In the genomic region with DNA sequence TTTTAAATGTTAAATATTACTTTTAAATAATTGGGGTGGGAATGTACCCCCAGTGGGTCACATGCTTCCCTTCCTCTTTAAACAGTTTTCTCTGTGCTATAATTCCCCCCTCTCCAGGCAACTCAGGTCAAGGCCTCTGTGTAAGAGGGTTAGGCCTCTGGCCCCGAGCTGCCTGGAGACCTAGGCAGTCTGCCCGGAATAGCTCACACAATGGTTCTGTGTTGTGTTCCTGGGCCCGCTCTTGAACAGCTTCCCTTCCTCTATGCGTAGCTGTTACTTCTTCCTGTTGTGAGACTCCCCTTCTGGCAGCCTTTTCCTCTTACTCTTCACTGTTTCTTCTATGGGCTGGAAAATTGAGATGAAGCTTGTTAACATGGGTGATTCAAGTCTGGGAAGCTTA, we compare ENCODE assay signal across 1 cellular context.
TF ChIP-seq lines count a peak whose summit lies in the region.

No MANE protein-coding gene starts in this region.

TF ChIP-seq in HepG2, 621 proteins besides CTCF, POLR2A, EP300 and RAD21 (continued from another document):
- TF ChIP-seq ZNF597 (CRISPR knock-in tag; IDR thresholded peaks at IDR 0.05) = no peak
- no peak for TF ChIP-seq ZNF577 (CRISPR knock-in tag; IDR thresholded peaks at IDR 0.05; ENCODE audit: borderline replicate concordance, low read depth)
- no peak for TF ChIP-seq GATA4 (IDR thresholded peaks at IDR 0.05; ENCODE audit: borderline replicate concordance, low read depth)
- no peak for TF ChIP-seq TARDBP (CRISPR knock-in tag; IDR thresholded peaks at IDR 0.05)
- no peak for TF ChIP-seq ZNF205 (CRISPR knock-in tag; IDR thresholded peaks at IDR 0.05)
- TF ChIP-seq HNF4G (IDR thresholded peaks at IDR 0.05; ENCODE audit: borderline replicate concordance, low read depth, low read length) = no peak
- TF ChIP-seq HNF4G (CRISPR knock-in tag; IDR thresholded peaks at IDR 0.05; ENCODE audit: borderline replicate concordance, low read depth) = no peak
- TF ChIP-seq SKIL (CRISPR knock-in tag; IDR thresholded peaks at IDR 0.05; ENCODE audit: borderline replicate concordance) = no peak
- no peak for TF ChIP-seq KDM3A (CRISPR knock-in tag; IDR thresholded peaks at IDR 0.05; ENCODE audit: low read depth)
- TF ChIP-seq NR2F1 (CRISPR knock-in tag; IDR thresholded peaks at IDR 0.05) = no peak
